1 cellular context compared by ENCODE assay signal in genomic region chr12:121668750-121669524, GRCh38.
TF ChIP-seq lines count a peak whose summit lies in the region.

No MANE protein-coding gene starts in this region.

TF ChIP-seq in GM12878, 131 proteins besides CTCF, POLR2A, EP300 and RAD21:
- TF ChIP-seq TBL1XR1 (IDR thresholded peaks at IDR 0.05; ENCODE audit: low read depth, low read length) (no peak), JUND (IDR thresholded peaks at IDR 0.05; ENCODE audit: low read depth, low read length) (no peak), SMC3 (IDR thresholded peaks at IDR 0.05; ENCODE audit: borderline replicate concordance, low read length) (peak; percentile 59; the same call in 1 of the 2 replicates), CEBPZ (IDR thresholded peaks at IDR 0.05; ENCODE audit: low read depth, low read length) (no peak), MTA3 (IDR thresholded peaks at IDR 0.05; ENCODE audit: borderline replicate concordance, low read length) (no peak), PAX5 (IDR thresholded peaks at IDR 0.05; ENCODE audit: borderline replicate concordance, low read depth, low read length) (no peak), YY1 (IDR thresholded peaks at IDR 0.05; ENCODE audit: low read depth, low read length) (peak; percentile 44; the same call in 1 of the 2 replicates), SMAD5 (IDR thresholded peaks at IDR 0.05; ENCODE audit: low read depth) (no peak), BCL3 (IDR thresholded peaks at IDR 0.05; ENCODE audit: borderline replicate concordance, insufficient read depth, low read depth, low read length, poor library complexity, severe bottlenecking) (no peak)
